In the genomic region with DNA sequence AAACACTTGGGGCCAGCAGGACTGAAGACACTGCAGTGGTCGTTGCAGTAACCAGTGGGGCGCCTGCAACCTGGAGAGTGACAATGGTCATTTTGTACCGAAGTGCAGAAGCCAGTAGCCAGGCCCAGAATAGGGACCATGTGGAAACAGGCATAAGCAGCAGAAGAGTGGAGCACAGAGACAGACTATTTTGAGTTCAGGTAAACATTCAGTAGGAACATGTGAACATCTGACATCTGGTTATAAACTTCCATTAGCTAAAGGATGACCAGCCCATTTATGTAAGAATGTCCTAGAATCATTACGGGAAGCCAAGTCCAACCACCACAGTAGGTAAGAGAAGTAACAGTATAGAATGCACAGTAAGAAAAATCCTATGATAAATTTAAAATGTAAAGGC, we compare ENCODE assay signal across 9 cellular contexts.
"Had no signal": no experiment of that assay in that cellular context is flagged by ENCODE, and none has a peak within 500 bp of the region (broad histone marks: within the 10 kb centered on the region; RNA-seq: fewer than 3 reads in every experiment).

No MANE protein-coding gene starts in this region.

- DNase-seq: activated CD4-positive, alpha-beta memory T cell treated with anti-CD3 and anti-CD28 coated beads, Interleukin-2, amount 10 ng/mL, durations not matched to agents 7 days and 5 days; activated CD4-positive, alpha-beta T cell treated with anti-CD3 and anti-CD28 coated beads for 36 hours; activated CD8-positive, alpha-beta memory T cell treated with anti-CD3 and anti-CD28 coated beads, Interleukin-2, amount 50 U/mL, for 4 hours; activated naive CD4-positive, alpha-beta T cell treated with Interleukin-2 at 50 U/mL for 16 hours; mammary epithelial cell; SJCRH30; SW 1271 had no signal

- H3K4me1 ChIP-seq: SJCRH30 had no signal

- H3K27me3 ChIP-seq: SJCRH30, tibial nerve had no signal

- H3K9me3 ChIP-seq: SJCRH30, tibial nerve had no signal

- H3K4me3 ChIP-seq: SJCRH30, tibial nerve had no signal

- ATAC-seq: esophagus mucosa had no signal

- H3K27ac ChIP-seq: SJCRH30 had no signal
